18 cellular contexts compared by ENCODE assay signal in genomic region chr2:17426708-17427107, GRCh38.
"Had no signal": no experiment of that assay in that cellular context is flagged by ENCODE, and none has a peak within 500 bp of the region (broad histone marks: within the 10 kb centered on the region; RNA-seq: fewer than 3 reads in every experiment).

No MANE protein-coding gene starts in this region.

- H3K36me3 Mint-ChIP-seq: activated CD4-positive, alpha-beta memory T cell treated with anti-CD3 and anti-CD28 coated beads for 36 hours; activated CD8-positive, alpha-beta memory T cell treated with anti-CD3 and anti-CD28 coated beads, Interleukin-2, amount 10 ng/mL, durations not matched to agents 7 days and 5 days; activated naive CD8-positive, alpha-beta T cell treated with anti-CD3 and anti-CD28 coated beads for 36 hours; natural killer cell; T-cell; WTC11 had no signal

- H3K27ac ChIP-seq: parathyroid adenoma, sigmoid colon had no signal

- DNase-seq: activated CD4-positive, alpha-beta memory T cell treated with anti-CD3 and anti-CD28 coated beads for 36 hours; activated CD4-positive, alpha-beta T cell treated with anti-CD3 and anti-CD28 coated beads for 36 hours; activated CD8-positive, alpha-beta memory T cell treated with anti-CD3 and anti-CD28 coated beads, Interleukin-2, amount 10 ng/mL, durations not matched to agents 7 days and 5 days; activated naive CD4-positive, alpha-beta T cell; activated naive CD8-positive, alpha-beta T cell treated with anti-CD3 and anti-CD28 coated beads for 36 hours; activated T-cell treated with anti-CD3 and anti-CD28 coated beads, Interleukin-2, amount 50 U/mL, for 1 hour; amygdala; caudate nucleus; effector memory CD8-positive, alpha-beta T cell; hippocampal formation; natural killer cell; sigmoid colon; stimulated activated CD8-positive, alpha-beta memory T cell treated with anti-CD3 and anti-CD28 coated beads, Interleukin-4, amount 100 ng/mL, for 48 hours; stimulated activated naive CD4-positive, alpha-beta T cell; T-cell had no signal

- H3K4me3 Mint-ChIP-seq: activated CD4-positive, alpha-beta memory T cell treated with anti-CD3 and anti-CD28 coated beads for 36 hours; activated CD4-positive, alpha-beta T cell treated with anti-CD3 and anti-CD28 coated beads for 36 hours; activated CD8-positive, alpha-beta memory T cell treated with anti-CD3 and anti-CD28 coated beads, Interleukin-2, amount 10 ng/mL, durations not matched to agents 7 days and 5 days; activated naive CD8-positive, alpha-beta T cell treated with anti-CD3 and anti-CD28 coated beads for 36 hours; activated T-helper 17 cell treated with anti-CD3 and anti-CD28 coated beads, Interleukin-2, amount 50 U/mL, for 72 hours; effector memory CD8-positive, alpha-beta T cell; natural killer cell; T-cell; WTC11 had no signal

- H3K27me3 ChIP-seq: sigmoid colon had no signal

- H3K9me3 Mint-ChIP-seq: activated CD4-positive, alpha-beta memory T cell treated with anti-CD3 and anti-CD28 coated beads for 36 hours; activated naive CD8-positive, alpha-beta T cell treated with anti-CD3 and anti-CD28 coated beads for 36 hours; WTC11 had no signal

- H3K27ac Mint-ChIP-seq: activated CD4-positive, alpha-beta memory T cell treated with anti-CD3 and anti-CD28 coated beads for 36 hours; activated CD4-positive, alpha-beta T cell treated with anti-CD3 and anti-CD28 coated beads for 36 hours; activated CD8-positive, alpha-beta memory T cell treated with anti-CD3 and anti-CD28 coated beads, Interleukin-2, amount 10 ng/mL, durations not matched to agents 7 days and 5 days; activated naive CD8-positive, alpha-beta T cell treated with anti-CD3 and anti-CD28 coated beads for 36 hours; activated T-helper 17 cell treated with anti-CD3 and anti-CD28 coated beads, Interleukin-2, amount 50 U/mL, for 72 hours; effector memory CD8-positive, alpha-beta T cell; natural killer cell; T-cell; WTC11 had no signal

- H3K4me3 ChIP-seq: sigmoid colon had no signal

- H2AFZ ChIP-seq: parathyroid adenoma had no signal

- H3K9ac ChIP-seq: parathyroid adenoma had no signal

- H3K9me3 ChIP-seq: sigmoid colon had no signal

- H3K4me1 Mint-ChIP-seq: activated CD4-positive, alpha-beta T cell treated with anti-CD3 and anti-CD28 coated beads for 36 hours; activated CD8-positive, alpha-beta memory T cell treated with anti-CD3 and anti-CD28 coated beads, Interleukin-2, amount 10 ng/mL, durations not matched to agents 7 days and 5 days; activated naive CD8-positive, alpha-beta T cell treated with anti-CD3 and anti-CD28 coated beads for 36 hours; activated T-helper 17 cell treated with anti-CD3 and anti-CD28 coated beads, Interleukin-2, amount 50 U/mL, for 72 hours; natural killer cell; T-cell had no signal

- H3K27me3 Mint-ChIP-seq: activated CD4-positive, alpha-beta memory T cell treated with anti-CD3 and anti-CD28 coated beads for 36 hours; activated CD4-positive, alpha-beta T cell treated with anti-CD3 and anti-CD28 coated beads for 36 hours; activated CD8-positive, alpha-beta memory T cell treated with anti-CD3 and anti-CD28 coated beads, Interleukin-2, amount 10 ng/mL, durations not matched to agents 7 days and 5 days; activated naive CD8-positive, alpha-beta T cell treated with anti-CD3 and anti-CD28 coated beads for 36 hours; activated T-helper 17 cell treated with anti-CD3 and anti-CD28 coated beads, Interleukin-2, amount 50 U/mL, for 72 hours; effector memory CD8-positive, alpha-beta T cell; T-cell had no signal

- ATAC-seq: activated CD4-positive, alpha-beta T cell treated with anti-CD3 and anti-CD28 coated beads for 36 hours; activated CD8-positive, alpha-beta memory T cell treated with anti-CD3 and anti-CD28 coated beads, Interleukin-2, amount 10 ng/mL, durations not matched to agents 7 days and 5 days; activated T-helper 17 cell treated with anti-CD3 and anti-CD28 coated beads, Interleukin-2, amount 50 U/mL, for 72 hours; effector memory CD8-positive, alpha-beta T cell; natural killer cell; T-cell; WTC11 had no signal

- H3K4me1 ChIP-seq: parathyroid adenoma, sigmoid colon had no signal

- H3K36me3 ChIP-seq: sigmoid colon had no signal

- H3K79me2 ChIP-seq: parathyroid adenoma had no signal
